Comparison of ENCODE assay signal across 24 cellular contexts in the genomic region with DNA sequence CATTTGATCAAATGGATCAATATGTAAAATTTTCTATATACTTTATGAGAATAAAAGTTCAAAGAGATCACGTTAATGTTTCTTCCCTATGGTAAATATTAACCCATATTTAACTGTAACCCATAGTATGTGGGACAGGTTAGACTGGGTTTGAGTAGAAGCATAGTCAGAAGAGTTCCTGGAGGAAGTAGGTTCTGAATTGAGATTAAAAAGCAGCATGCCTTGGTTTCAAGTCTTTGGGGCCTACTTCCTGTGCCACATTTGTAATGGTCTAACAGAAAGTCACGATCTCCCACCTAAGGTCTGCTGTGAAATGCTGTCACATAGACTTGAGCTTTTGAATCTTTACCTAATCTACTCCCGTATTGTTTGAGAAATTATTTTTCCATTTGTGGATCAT.
"Had no signal": no experiment of that assay in that cellular context is flagged by ENCODE, and none has a peak within 500 bp of the region (broad histone marks: within the 10 kb centered on the region; RNA-seq: fewer than 3 reads in every experiment).

No MANE protein-coding gene starts in this region.

- H3K27me3 ChIP-seq: body of pancreas, cardiac muscle cell, neural progenitor cell, right lobe of liver, uterus had no signal

- H3K9me3 Mint-ChIP-seq: activated T-cell treated with anti-CD3 and anti-CD28 coated beads, Interleukin-2, amount 50 U/mL, for 4 hours; activated T-helper 2 cell treated with anti-CD3 and anti-CD28 coated beads, Interferon-gamma antibody, Interleukin-2, Interleukin-4, amounts not matched to agents 10 μg/mL and 5 μg/mL and 100 μg/mL, durations not matched to agents 14 hours and 24 hours and 36 hours; naive thymus-derived CD4-positive, alpha-beta T cell; neural progenitor cell; stimulated activated effector memory CD8-positive, alpha-beta T cell treated with anti-CD3 and anti-CD28 coated beads, Interleukin-12 subunit alpha, Interleukin-12 subunit beta, amount 100 ng/mL, for 72 hours; WTC11 had no signal

- H3K4me3 ChIP-seq: body of pancreas, cardiac muscle cell, left lung, lung, neural progenitor cell, right lobe of liver, stomach, suprapubic skin, uterus had no signal

- H3K36me3 Mint-ChIP-seq: naive thymus-derived CD4-positive, alpha-beta T cell; stimulated activated effector memory CD8-positive, alpha-beta T cell treated with anti-CD3 and anti-CD28 coated beads, Interleukin-12 subunit alpha, Interleukin-12 subunit beta, amount 100 ng/mL, for 72 hours had no signal

- H3K36me3 ChIP-seq: cardiac muscle cell, left lung, neural progenitor cell, right lobe of liver, stomach, suprapubic skin, uterus had no signal

- H3K9me3 ChIP-seq: body of pancreas, left lung, right lobe of liver, stomach, suprapubic skin, uterus had no signal

- H3K27ac Mint-ChIP-seq: activated T-helper 2 cell treated with anti-CD3 and anti-CD28 coated beads, Interferon-gamma antibody, Interleukin-2, Interleukin-4, amounts not matched to agents 10 μg/mL and 5 μg/mL and 100 μg/mL, durations not matched to agents 14 hours and 24 hours and 36 hours; naive thymus-derived CD4-positive, alpha-beta T cell; neural progenitor cell; stimulated activated effector memory CD8-positive, alpha-beta T cell treated with anti-CD3 and anti-CD28 coated beads, Interleukin-12 subunit alpha, Interleukin-12 subunit beta, amount 100 ng/mL, for 72 hours; WTC11 had no signal

- ATAC-seq: activated T-cell treated with anti-CD3 and anti-CD28 coated beads, Interleukin-2, amount 50 U/mL, for 4 hours; body of pancreas; foreskin keratinocyte; left lung; naive thymus-derived CD4-positive, alpha-beta T cell; right lobe of liver; stimulated activated effector memory CD8-positive, alpha-beta T cell treated with anti-CD3 and anti-CD28 coated beads, Interleukin-12 subunit alpha, Interleukin-12 subunit beta, amount 100 ng/mL, for 72 hours; WTC11 had no signal

- H3K4me1 Mint-ChIP-seq: neural progenitor cell; stimulated activated effector memory CD8-positive, alpha-beta T cell treated with anti-CD3 and anti-CD28 coated beads, Interleukin-12 subunit alpha, Interleukin-12 subunit beta, amount 100 ng/mL, for 72 hours; WTC11 had no signal

- DNase-seq: activated CD8-positive, alpha-beta memory T cell treated with anti-CD3 and anti-CD28 coated beads, Interleukin-2, amount 50 U/mL, for 48 hours; activated naive CD4-positive, alpha-beta T cell; activated T-cell treated with anti-CD3 and anti-CD28 coated beads, Interleukin-2, amount 50 U/mL, for 4 hours; anterior cingulate cortex; body of pancreas; dermis blood vessel endothelial cell; effector CD8-positive, alpha-beta T cell; foreskin keratinocyte; left lung; naive thymus-derived CD4-positive, alpha-beta T cell; posterior cingulate gyrus; right lobe of liver; small intestine; stimulated activated CD4-positive, alpha-beta T cell treated with anti-CD3 and anti-CD28 coated beads, Interleukin-2, amount 100 ng/mL, for 24 hours; stomach; trophoblast cell; uterus had no signal

- H3K27ac ChIP-seq: body of pancreas, cardiac muscle cell, foreskin keratinocyte, left lung, neural progenitor cell, right lobe of liver, stomach, suprapubic skin, uterus had no signal

- H3K4me3 Mint-ChIP-seq: activated T-cell treated with anti-CD3 and anti-CD28 coated beads, Interleukin-2, amount 50 U/mL, for 4 hours; naive thymus-derived CD4-positive, alpha-beta T cell; neural progenitor cell; stimulated activated effector memory CD8-positive, alpha-beta T cell treated with anti-CD3 and anti-CD28 coated beads, Interleukin-12 subunit alpha, Interleukin-12 subunit beta, amount 100 ng/mL, for 72 hours; WTC11 had no signal

- H3K4me1 ChIP-seq: body of pancreas, left lung, neural progenitor cell, right lobe of liver, stomach, suprapubic skin, uterus had no signal
